Comparison of ENCODE assay signal across 14 cellular contexts in genomic region chr1:10085076-10085475, GRCh38. TPM values are rescaled to one million over a fixed set of nuclear protein-coding genes. Genes with fewer than 3 reads are reported as not detected.
DNase-seq lines count a peak whose midpoint lies in the region; ATAC-seq and TF ChIP-seq lines count a peak whose summit lies in the region.
"Had no signal": no experiment of that assay in that cellular context is flagged by ENCODE, and none has a peak within 500 bp of the region (broad histone marks: within the 10 kb centered on the region; RNA-seq: fewer than 3 reads in every experiment).

No MANE protein-coding gene starts in this region.

- peak; percentile 44 for ATAC-seq in Right ventricle myocardium superior (ENCODE audit: poor library complexity)
- no peak for ATAC-seq in left cardiac atrium
- ATAC-seq in central memory CD8-positive, alpha-beta T cell (replicated peaks; ENCODE audit: extremely low read depth, poor library complexity, severe bottlenecking), result no peak

- DNase-seq in Right ventricle myocardium superior (no peak), left cardiac atrium (no peak), mesendoderm (peak; percentile 24), smooth muscle cell (lab: John Stamatoyannopoulos, UW; ENCODE audit: unreplicated experiment) (no peak), HK-2 (ENCODE audit: unreplicated experiment) (no peak), NCI-H2171 (lab: John Stamatoyannopoulos, UW) (no peak)
- DNase-seq in central memory CD8-positive, alpha-beta T cell (ENCODE audit: low spot score in 2 of 2), result no peak
- DNase-seq in CD4-positive, alpha-beta memory T cell, result no peak
- DNase-seq: CD8-positive, alpha-beta memory T cell; NCI-H1048; NCI-H2081 treated with DMSO at 0.1 percent for 48 hours; NCI-H226 had no signal

- no peaks in the 10 kb centered on the region for H3K9me3 Mint-ChIP-seq in central memory CD8-positive, alpha-beta T cell
- H3K9me3 Mint-ChIP-seq in CD4-positive, alpha-beta memory T cell, result no peaks in the 10 kb centered on the region
- H3K9me3 Mint-ChIP-seq: CD8-positive, alpha-beta memory T cell had no signal

- no peak overlapping the region for H2AFZ ChIP-seq in smooth muscle cell (ENCODE audit: low read depth)

- H3K27me3 Mint-ChIP-seq in central memory CD8-positive, alpha-beta T cell, result no peaks in the 10 kb centered on the region
- no peaks in the 10 kb centered on the region for H3K27me3 Mint-ChIP-seq in CD4-positive, alpha-beta memory T cell
- H3K27me3 Mint-ChIP-seq: CD8-positive, alpha-beta memory T cell had no signal

- H2BK5ac ChIP-seq in mesendoderm (ENCODE audit: low read length), result no peak overlapping the region

- no peaks in the 10 kb centered on the region for H3F3A ChIP-seq in smooth muscle cell (ENCODE audit: low read depth)

- H4K5ac ChIP-seq in mesendoderm (ENCODE audit: low read length), result no peak overlapping the region

- no peak overlapping the region for H3K4me3 ChIP-seq in mesendoderm (ENCODE audit: low read length)
- no peak overlapping the region for H3K4me3 ChIP-seq in smooth muscle cell
- H3K4me3 ChIP-seq in CD4-positive, alpha-beta memory T cell (ENCODE audit: low read length in 2 of 2), result no peak overlapping the region
- H3K4me3 ChIP-seq: BLaER1 had no signal

- H3K4me1 Mint-ChIP-seq in central memory CD8-positive, alpha-beta T cell, result peaks cover 22% of the 10 kb centered on the region
- H3K4me1 Mint-ChIP-seq in CD4-positive, alpha-beta memory T cell, result peaks cover 5 to 19% (median 8%) of the 10 kb centered on the region in 4 donors

- H4K8ac ChIP-seq in mesendoderm (ENCODE audit: low read depth, low read length), result no peak overlapping the region

- H3K9ac ChIP-seq in mesendoderm (ENCODE audit: low read length) (no peak overlapping the region), smooth muscle cell (ENCODE audit: low read depth) (no peak overlapping the region)
- H3K9ac ChIP-seq: BLaER1 had no signal

- H3K4me1 ChIP-seq in mesendoderm (ENCODE audit: control insufficient read depth, low read depth, low read length), result no peaks in the 10 kb centered on the region
- no peaks in the 10 kb centered on the region for H3K4me1 ChIP-seq in smooth muscle cell (ENCODE audit: low read depth)
- no peaks in the 10 kb centered on the region for H3K4me1 ChIP-seq in CD4-positive, alpha-beta memory T cell (ENCODE audit: insufficient read depth, low read length)
- H3K4me1 ChIP-seq: BLaER1 had no signal

- no peak overlapping the region for H3K4me3 Mint-ChIP-seq in central memory CD8-positive, alpha-beta T cell
- no peak overlapping the region for H3K4me3 Mint-ChIP-seq in CD4-positive, alpha-beta memory T cell
- H3K4me3 Mint-ChIP-seq: CD8-positive, alpha-beta memory T cell had no signal

- peak overlapping the region; percentile 15 for H3K56ac ChIP-seq in mesendoderm (ENCODE audit: low read length)

- H3K4ac ChIP-seq in mesendoderm (ENCODE audit: low read depth, low read length), result no peak overlapping the region

- H3K9me3 ChIP-seq in smooth muscle cell (replicated peaks; ENCODE audit: low read depth), result no peaks in the 10 kb centered on the region
- no peaks in the 10 kb centered on the region for H3K9me3 ChIP-seq in CD4-positive, alpha-beta memory T cell (ENCODE audit: control insufficient read depth in 1 of 2, low read length in 2 of 2)
- H3K9me3 ChIP-seq: BLaER1 had no signal

- H3K27me3 ChIP-seq in mesendoderm (ENCODE audit: insufficient read depth, low read length, poor library complexity) (no peaks in the 10 kb centered on the region), smooth muscle cell (ENCODE audit: low read depth) (no peaks in the 10 kb centered on the region)
- H3K27me3 ChIP-seq in CD4-positive, alpha-beta memory T cell (ENCODE audit: insufficient read depth, low read length), result no peaks in the 10 kb centered on the region
- H3K27me3 ChIP-seq: BLaER1 had no signal

- peaks cover 4% of the 10 kb centered on the region for H3K79me1 ChIP-seq in mesendoderm (ENCODE audit: low read length)

- no peak overlapping the region for H2BK120ac ChIP-seq in mesendoderm (ENCODE audit: low read depth, low read length)

- peak overlapping the region; percentile 83 for H3K27ac Mint-ChIP-seq in central memory CD8-positive, alpha-beta T cell (ENCODE audit: low read depth)
- H3K27ac Mint-ChIP-seq in CD4-positive, alpha-beta memory T cell, result peak overlapping the region in 2 of 7 donors; percentile 13

- H3K36me3 ChIP-seq in mesendoderm (ENCODE audit: control insufficient read depth, insufficient read depth, low read length), result no peaks in the 10 kb centered on the region
- no peaks in the 10 kb centered on the region for H3K36me3 ChIP-seq in smooth muscle cell (ENCODE audit: low read depth)
- H3K36me3 ChIP-seq in CD4-positive, alpha-beta memory T cell (ENCODE audit: insufficient read depth, low read length), result no peaks in the 10 kb centered on the region

- WGBS in mesendoderm (ENCODE audit: extremely low coverage, insufficient coverage, low lambda C conversion rate), result no CpG with 5 or more reads among the region's 5 CpGs
- WGBS in smooth muscle cell (ENCODE audit: low lambda C conversion rate), result 77% methylated on average over 5 of the region's 5 CpGs

- no peak overlapping the region for H3K18ac ChIP-seq in mesendoderm (ENCODE audit: low read length)

- H3K4me2 ChIP-seq in mesendoderm (ENCODE audit: low read length) (no peak overlapping the region), smooth muscle cell (no peak overlapping the region)
- H3K4me2 ChIP-seq: BLaER1 had no signal

- intact Hi-C loops in Right ventricle myocardium superior (cut with DNase I) (no loop called here), left cardiac atrium (cut with DNase I) (no loop called here)
- intact Hi-C loops in CD4-positive, alpha-beta memory T cell (cut with micrococcal nuclease), result no loop called here

- CTCF ChIA-PET in CD4-positive, alpha-beta memory T cell (lab: Charles Lee; ENCODE audit: partially characterized antibody), result interaction anchor here (0.6 kb wide), 1 partner anchor 474 kb away, joined by 3 read pairs; no protein-coding TSS in a partner anchor

- H3K79me2 ChIP-seq in mesendoderm (ENCODE audit: control insufficient read depth, insufficient read depth, low read length) (no peaks in the 10 kb centered on the region), smooth muscle cell (ENCODE audit: low read depth) (peaks cover 56% of the 10 kb centered on the region)

- H3K27ac ChIP-seq in mesendoderm (ENCODE audit: low read depth, low read length) (no peak overlapping the region), smooth muscle cell (ENCODE audit: low read depth) (peak overlapping the region; percentile 15)
- no peak overlapping the region for H3K27ac ChIP-seq in CD4-positive, alpha-beta memory T cell (ENCODE audit: low read depth, low read length)
- H3K27ac ChIP-seq: BLaER1, RWPE1 had no signal

- H4K20me1 ChIP-seq in smooth muscle cell (ENCODE audit: low read depth), result no peaks in the 10 kb centered on the region
- H4K20me1 ChIP-seq: BLaER1 had no signal

- no peak overlapping the region for H2BK15ac ChIP-seq in mesendoderm (replicated peaks; ENCODE audit: low read depth)

- no peak overlapping the region for H3K23ac ChIP-seq in mesendoderm (ENCODE audit: low read length)

- TF ChIP-seq CTCF in smooth muscle cell (IDR thresholded peaks at IDR 0.05; ENCODE audit: borderline replicate concordance, insufficient read depth, poor library complexity, severe bottlenecking), result no peak

- H2AK5ac ChIP-seq in mesendoderm (ENCODE audit: low read length), result no peak overlapping the region

- H3K36me3 Mint-ChIP-seq in central memory CD8-positive, alpha-beta T cell (ENCODE audit: insufficient read depth), result peaks cover 13% of the 10 kb centered on the region
- H3K36me3 Mint-ChIP-seq in CD4-positive, alpha-beta memory T cell, result peaks cover 24 to 27% of the 10 kb centered on the region in 2 donors

- POLR2A ChIA-PET in CD4-positive, alpha-beta memory T cell (lab: Charles Lee; ENCODE audit: partially characterized antibody), result no interaction called here

RNA-seq across cellular contexts. Expression of gene UBE4B, which starts 52.3 kb away (rescaled TPM):
- total RNA-seq in Right ventricle myocardium superior (74.3 TPM), left cardiac atrium (10 to 100 TPM; 42.9 to 47.8 TPM), smooth muscle cell (46.4 and 54.7 TPM in 2 replicates)
- 46.7 TPM for polyA plus RNA-seq in mesendoderm (2013, experiment 1 of 2)
- 48.0 TPM for polyA plus RNA-seq in mesendoderm (2013, experiment 2 of 2)
- 20.9 and 24.2 TPM in 2 replicates for polyA plus RNA-seq in smooth muscle cell
- 10 to 100 TPM; 44.1 to 47.6 TPM for total RNA-seq in CD4-positive, alpha-beta memory T cell
- 1 to 10 TPM; 4.6 to 9.8 TPM for polyA plus RNA-seq in CD4-positive, alpha-beta memory T cell
